Comparison of ENCODE assay signal across 8 cellular contexts in the genomic region with DNA sequence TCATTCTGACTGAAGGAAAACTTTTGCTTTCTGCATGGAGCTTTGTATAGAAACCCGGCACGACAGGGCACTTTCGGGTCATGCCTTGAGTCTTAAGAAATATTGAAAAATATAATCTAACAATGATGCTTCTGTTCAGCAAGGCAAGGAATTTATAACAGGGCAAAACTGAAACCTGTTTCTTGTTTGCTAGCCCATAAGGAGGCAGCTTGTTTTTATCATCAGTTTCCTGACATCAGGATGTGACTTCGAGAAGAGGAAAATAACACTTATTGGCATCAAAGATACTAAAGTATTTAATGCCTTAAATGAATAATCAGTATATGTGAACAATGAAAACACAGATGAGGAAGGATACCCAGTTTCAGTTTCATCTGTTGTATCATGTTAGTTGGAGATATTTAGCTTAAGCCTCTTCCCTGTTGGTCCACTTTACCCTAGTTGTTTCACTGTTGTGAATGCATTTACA.
A peak's percentile ranks its signal among the peaks of the same experiment; 100 is the strongest.
DNase-seq lines count a peak whose midpoint lies in the region; ATAC-seq and TF ChIP-seq lines count a peak whose summit lies in the region.

No MANE protein-coding gene starts in this region.

- H3K36me3 Mint-ChIP-seq in activated naive CD4-positive, alpha-beta T cell treated with anti-CD3 and anti-CD28 coated beads, Interleukin-2, amount 50 U/mL, for 72 hours = peaks cover 0 to 6% of the 10 kb centered on the region in 2 donors
- peaks cover 22% of the 10 kb centered on the region for H3K36me3 Mint-ChIP-seq in activated naive CD8-positive, alpha-beta T cell
- no peaks in the 10 kb centered on the region for H3K36me3 Mint-ChIP-seq in type B pancreatic cell

- H3K4me3 Mint-ChIP-seq in activated naive CD8-positive, alpha-beta T cell = no peak overlapping the region
- H3K4me3 Mint-ChIP-seq in type B pancreatic cell = peak overlapping the region; percentile 39

- peak overlapping the region in 1 of 2 donors; percentile 61 for H3K27ac Mint-ChIP-seq in activated naive CD4-positive, alpha-beta T cell treated with anti-CD3 and anti-CD28 coated beads, Interleukin-2, amount 50 U/mL, for 72 hours
- peak overlapping the region; percentile 19 for H3K27ac Mint-ChIP-seq in activated naive CD8-positive, alpha-beta T cell
- H3K27ac Mint-ChIP-seq in type B pancreatic cell = peak overlapping the region; percentile 39

- H3K9me3 Mint-ChIP-seq in activated naive CD4-positive, alpha-beta T cell treated with anti-CD3 and anti-CD28 coated beads, Interleukin-2, amount 50 U/mL, for 72 hours = no peaks in the 10 kb centered on the region
- H3K9me3 Mint-ChIP-seq in activated naive CD8-positive, alpha-beta T cell (ENCODE audit: low read depth) = no peaks in the 10 kb centered on the region
- no peaks in the 10 kb centered on the region for H3K9me3 Mint-ChIP-seq in type B pancreatic cell

- peak; percentile 46 to 80 for ATAC-seq in activated naive CD4-positive, alpha-beta T cell treated with anti-CD3 and anti-CD28 coated beads, Interleukin-2, amount 50 U/mL, for 72 hours
- peak; percentile 59 for ATAC-seq in HG03060 (IDR thresholded peaks at IDR 0.05; ENCODE audit: low read depth, unreplicated experiment)

- H3K4me1 Mint-ChIP-seq in activated naive CD8-positive, alpha-beta T cell (ENCODE audit: low read depth) = peaks cover 33% of the 10 kb centered on the region
- H3K4me1 Mint-ChIP-seq in type B pancreatic cell (ENCODE audit: unreplicated experiment) = peaks cover 13% of the 10 kb centered on the region

- no peaks in the 10 kb centered on the region for H3K27me3 Mint-ChIP-seq in activated naive CD8-positive, alpha-beta T cell
- H3K27me3 Mint-ChIP-seq in type B pancreatic cell = no peaks in the 10 kb centered on the region

- TF ChIP-seq CTCF in type B pancreatic cell (conservative IDR thresholded peaks at IDR 0.05) = no peak

- no peak for DNase-seq in activated naive CD4-positive, alpha-beta T cell treated with anti-CD3 and anti-CD28 coated beads, Interleukin-2, amount 50 U/mL, for 72 hours (ENCODE audit: low spot score in 2 of 2)
- DNase-seq in activated naive CD4-positive, alpha-beta T cell (lab: John Stamatoyannopoulos, UW) = no peak
- DNase-seq in type B pancreatic cell (ENCODE audit: extremely low spot score, unreplicated experiment) (no peak), ureter (ENCODE audit: low spot score) (no peak), NCI-H748 treated with DMSO at 0.1 percent for 48 hours (lab: John Stamatoyannopoulos, UW) (no peak)
- DNase-seq in NK-92 treated with Interleukin-12 subunit alpha and Interleukin-12 subunit beta, amount 100 ng/mL, for 24 hours (lab: John Stamatoyannopoulos, UW) = no peak
